ENCODE assay signal across 9 cellular contexts in genomic region chr3:144128117-144128892, GRCh38.
DNase-seq lines count a peak whose midpoint lies in the region; ATAC-seq and TF ChIP-seq lines count a peak whose summit lies in the region.
"Had no signal": no experiment of that assay in that cellular context is flagged by ENCODE, and none has a peak within 500 bp of the region (broad histone marks: within the 10 kb centered on the region; RNA-seq: fewer than 3 reads in every experiment).

No MANE protein-coding gene starts in this region.

- no peaks in the 10 kb centered on the region for H3K9me3 ChIP-seq in cardiac muscle cell (ENCODE audit: low read depth)
- peaks cover 13% of the 10 kb centered on the region for H3K9me3 ChIP-seq in left ventricle myocardium inferior (replicated peaks)
- H3K9me3 ChIP-seq in SJCRH30 (replicated peaks) = peaks cover 3% of the 10 kb centered on the region; the same call in 1 of the 2 replicates

- DNase-seq in cardiac muscle cell (ENCODE audit: low read depth in 1 of 2, low spot score in 1 of 2) (no peak), left ventricle myocardium inferior (no peak), SJCRH30 (peak in 1 of 2 experiments; percentile 39), HEK293T (ENCODE audit: extremely low spot score) (no peak), HUDEP-2 (lab: John Stamatoyannopoulos, UW; ENCODE audit: unreplicated experiment in 76 of 76) (no peak), NCI-H2196 treated with DMSO at 0.1 percent for 48 hours (lab: John Stamatoyannopoulos, UW; ENCODE audit: unreplicated experiment) (no peak), coronary artery (ENCODE audit: low spot score) (no peak)

- CTCF ChIA-PET in HEK293T (lab: Yijun Ruan, JAX) = no interaction called here

- H3K4me3 ChIP-seq in cardiac muscle cell = no peak overlapping the region
- H3K4me3 ChIP-seq in left ventricle myocardium inferior = no peak overlapping the region
- H3K4me3 ChIP-seq in SJCRH30 = no peak overlapping the region
- H3K4me3 ChIP-seq in coronary artery = no peak overlapping the region
- H3K4me3 ChIP-seq: BLaER1 treated with 17β-estradiol and CSF1 and Interleukin-3, amounts not matched to agents 10 nM and 100 nM had no signal

- H3K36me3 ChIP-seq in cardiac muscle cell (no peaks in the 10 kb centered on the region), left ventricle myocardium inferior (no peaks in the 10 kb centered on the region), SJCRH30 (no peaks in the 10 kb centered on the region)
- H3K36me3 ChIP-seq: BLaER1 treated with 17β-estradiol and CSF1 and Interleukin-3, amounts not matched to agents 10 nM and 100 nM had no signal

- peak; percentile 100 for ATAC-seq in HG03045 (IDR thresholded peaks at IDR 0.05; ENCODE audit: unreplicated experiment)

- TF ChIP-seq CTCF in cardiac muscle cell (IDR thresholded peaks at IDR 0.05; ENCODE audit: low read depth, low read length) (no peak), left ventricle myocardium inferior (IDR thresholded peaks at IDR 0.05; ENCODE audit: borderline replicate concordance) (no peak), coronary artery (IDR thresholded peaks at IDR 0.05) (no peak)

- POLR2A ChIA-PET in HEK293T (lab: Yijun Ruan, JAX) = no interaction called here

- intact Hi-C loops in left ventricle myocardium inferior (cut with micrococcal nuclease) = no loop called here

- peak overlapping the region; percentile 81 for H3K27ac ChIP-seq in cardiac muscle cell
- no peak overlapping the region for H3K27ac ChIP-seq in left ventricle myocardium inferior (replicated peaks)
- peak overlapping the region; percentile 72 for H3K27ac ChIP-seq in SJCRH30
- H3K27ac ChIP-seq in coronary artery = no peak overlapping the region
- H3K27ac ChIP-seq: BLaER1 treated with 17β-estradiol and CSF1 and Interleukin-3, amounts not matched to agents 10 nM and 100 nM had no signal

- no peaks in the 10 kb centered on the region for H3K27me3 ChIP-seq in cardiac muscle cell
- H3K27me3 ChIP-seq in left ventricle myocardium inferior (ENCODE audit: low read depth) = no peaks in the 10 kb centered on the region
- H3K27me3 ChIP-seq in SJCRH30 = no peaks in the 10 kb centered on the region
- H3K27me3 ChIP-seq: BLaER1 treated with 17β-estradiol and CSF1 and Interleukin-3, amounts not matched to agents 10 nM and 100 nM had no signal

- peaks cover 15% of the 10 kb centered on the region for H3K4me1 ChIP-seq in cardiac muscle cell (ENCODE audit: low read depth)
- H3K4me1 ChIP-seq in left ventricle myocardium inferior = no peaks in the 10 kb centered on the region
- peaks cover 31% of the 10 kb centered on the region for H3K4me1 ChIP-seq in SJCRH30

TF ChIP-seq in HEK293T, 16 proteins besides CTCF, POLR2A, EP300 and RAD21:
- TF ChIP-seq BHLHE40 (IDR thresholded peaks at IDR 0.05; ENCODE audit: borderline replicate concordance) (no peak), SUZ12 (IDR thresholded peaks at IDR 0.05) (no peak), PKNOX1 (IDR thresholded peaks at IDR 0.05) (no peak), FOXK2 (IDR thresholded peaks at IDR 0.05) (no peak), ZNF384 (IDR thresholded peaks at IDR 0.05) (no peak), CTBP1 (IDR thresholded peaks at IDR 0.05; ENCODE audit: borderline replicate concordance) (no peak), ARNT (IDR thresholded peaks at IDR 0.05) (no peak), FOXM1 (IDR thresholded peaks at IDR 0.05; ENCODE audit: borderline replicate concordance) (no peak), FOXA1 (IDR thresholded peaks at IDR 0.05) (no peak), L3MBTL2 (conservative IDR thresholded peaks at IDR 0.05) (no peak)

Comparison
In these comparisons a context has a peak if more than half of its experiments do, and no peak if none do; other contexts are left out.
1. H3K27ac ChIP-seq: peak in cardiac muscle cell (single experiment) and SJCRH30 (single experiment); none in left ventricle myocardium inferior (single experiment) and coronary artery (0 of 2).